8 cellular contexts compared by ENCODE assay signal in genomic region chr19:45424191-45425058, GRCh38. TPM values are rescaled to one million over a fixed set of nuclear protein-coding genes. Genes with fewer than 3 reads are reported as not detected.
DNase-seq lines count a peak whose midpoint lies in the region; ATAC-seq and TF ChIP-seq lines count a peak whose summit lies in the region.

No MANE protein-coding gene starts in this region.

- peak overlapping the region; percentile 98 for H3K18ac ChIP-seq in neuronal stem cell (ENCODE audit: low read length)

- H3K36me3 ChIP-seq in neuronal stem cell (replicated peaks in 1 of 2; ENCODE audit: control insufficient read depth in 2 of 2, insufficient read depth in 2 of 2, low read length in 2 of 2) = peaks cover 14 to 27% of the 10 kb centered on the region in 2 donors

- no peak overlapping the region for H4K91ac ChIP-seq in neuronal stem cell (ENCODE audit: low read depth, low read length, poor library complexity)

- peaks cover 4% of the 10 kb centered on the region for H3K79me1 ChIP-seq in neuronal stem cell (ENCODE audit: low read depth, low read length)

- no peak overlapping the region for H3K14ac ChIP-seq in neuronal stem cell (ENCODE audit: low read length)

- H3K27ac ChIP-seq in neuronal stem cell (replicated peaks; ENCODE audit: low read length) = peak overlapping the region; percentile 93

- no peak overlapping the region for H2AK5ac ChIP-seq in neuronal stem cell (ENCODE audit: low read depth, low read length)

- DNase-seq in AML-193 (lab: John Stamatoyannopoulos, UW) = peak; percentile 70 to 77
- peak; percentile 95 for DNase-seq in NCI-H226
- peak; percentile 71 to 76 for DNase-seq in activated T-cell treated with anti-CD3 and anti-CD28 coated beads, Interleukin-2, amount 50 U/mL, for 48 hours
- DNase-seq in foreskin fibroblast = peak; percentile 97 to 98
- no peak for DNase-seq in neuronal stem cell (ENCODE audit: low spot score)

- H2BK5ac ChIP-seq in neuronal stem cell (ENCODE audit: low read length) = no peak overlapping the region

- peak overlapping the region; percentile 59 to 89 for H3K4me3 ChIP-seq in foreskin fibroblast (ENCODE audit: low read depth in 1 of 2, low read length in 2 of 2)
- H3K4me3 ChIP-seq in neuronal stem cell (ENCODE audit: low read length in 2 of 2) = peak overlapping the region; percentile 82 to 87

- H3K9ac ChIP-seq in neuronal stem cell (ENCODE audit: low read depth, low read length, poor library complexity) = peak overlapping the region; percentile 93

- no CpG with 5 or more reads among the region's 24 CpGs for WGBS in neuronal stem cell (ENCODE audit: extremely low coverage in 2 of 2, insufficient read length in 2 of 2, insufficient replicate concordance in 1 of 2), 2 donors

- peak overlapping the region; percentile 97 for H2AFZ ChIP-seq in neuronal stem cell (ENCODE audit: low read length)

- peak; percentile 19 for ATAC-seq in GM18873 (IDR thresholded peaks at IDR 0.05; ENCODE audit: low FRiP score, unreplicated experiment)
- ATAC-seq in GM18517 (IDR thresholded peaks at IDR 0.05; ENCODE audit: unreplicated experiment) = no peak
- ATAC-seq in GM19467 (IDR thresholded peaks at IDR 0.05; ENCODE audit: unreplicated experiment) = no peak

- H3K4me2 ChIP-seq in neuronal stem cell (ENCODE audit: insufficient read depth, low read length, poor library complexity, severe bottlenecking) = peak overlapping the region; percentile 99

- H2BK15ac ChIP-seq in neuronal stem cell (ENCODE audit: low read length) = peak overlapping the region; percentile 15

- peaks cover 6 to 10% of the 10 kb centered on the region in 2 donors for H3K4me1 ChIP-seq in neuronal stem cell (ENCODE audit: control insufficient read depth in 2 of 2, insufficient read depth in 1 of 2, low read depth in 1 of 2, low read length in 2 of 2)

- no peaks in the 10 kb centered on the region for H3K9me3 ChIP-seq in neuronal stem cell (replicated peaks in 1 of 2; ENCODE audit: control insufficient read depth in 2 of 2, insufficient read depth in 1 of 2, low read depth in 1 of 2, low read length in 2 of 2)

- H3K23ac ChIP-seq in neuronal stem cell (ENCODE audit: low read depth, low read length, poor library complexity) = peak overlapping the region; percentile 75

- no peak overlapping the region for H3K4ac ChIP-seq in neuronal stem cell (ENCODE audit: low read length)

- H2BK12ac ChIP-seq in neuronal stem cell (ENCODE audit: low read length) = peak overlapping the region; percentile 14

- TF ChIP-seq CTCF in foreskin fibroblast (IDR thresholded peaks at IDR 0.05; ENCODE audit: low read depth, low read length) = no peak

- H3K27me3 ChIP-seq in neuronal stem cell (ENCODE audit: control insufficient read depth in 3 of 3, insufficient read depth in 3 of 3, low read depth in 1 of 3, low read length in 3 of 3) = peaks cover 0 to 4% (median 0%) of the 10 kb centered on the region in 3 experiments

- no peak overlapping the region for H4K8ac ChIP-seq in neuronal stem cell (ENCODE audit: low read depth, low read length)

- H2BK120ac ChIP-seq in neuronal stem cell (ENCODE audit: low read depth, low read length) = no peak overlapping the region

RNA-seq across cellular contexts. Expression of gene ERCC1, which starts 0.7 kb away (rescaled TPM):
- polyA plus RNA-seq in neuronal stem cell (2013, experiment 1 of 2) = 90.0 TPM
- polyA plus RNA-seq in neuronal stem cell (2013, experiment 2 of 2) = 87.6 TPM

RNA-seq across cellular contexts. Expression of gene POLR1G, which starts 18.0 kb away (rescaled TPM):
- polyA plus RNA-seq in neuronal stem cell (2013, experiment 1 of 2) = 6.4 TPM
- 6.4 TPM for polyA plus RNA-seq in neuronal stem cell (2013, experiment 2 of 2)

RNA-seq across cellular contexts. Expression of gene PPP1R13L, which starts 19.6 kb away (rescaled TPM):
- 11.0 TPM for polyA plus RNA-seq in neuronal stem cell (2013, experiment 1 of 2)
- 9.8 TPM for polyA plus RNA-seq in neuronal stem cell (2013, experiment 2 of 2)

RNA-seq across cellular contexts. Expression of gene FOSB, which starts 43.4 kb away (rescaled TPM):
- polyA plus RNA-seq in neuronal stem cell (2013, experiment 1 of 2) = 8.5 TPM
- polyA plus RNA-seq in neuronal stem cell (2013, experiment 2 of 2) = 8.7 TPM

RNA-seq across cellular contexts. Expression of gene ERCC2, which starts 54.1 kb away (rescaled TPM):
- 68.8 TPM for polyA plus RNA-seq in neuronal stem cell (2013, experiment 1 of 2)
- polyA plus RNA-seq in neuronal stem cell (2013, experiment 2 of 2) = 73.1 TPM
